Comparison of ENCODE assay signal across 18 cellular contexts in the genomic region with DNA sequence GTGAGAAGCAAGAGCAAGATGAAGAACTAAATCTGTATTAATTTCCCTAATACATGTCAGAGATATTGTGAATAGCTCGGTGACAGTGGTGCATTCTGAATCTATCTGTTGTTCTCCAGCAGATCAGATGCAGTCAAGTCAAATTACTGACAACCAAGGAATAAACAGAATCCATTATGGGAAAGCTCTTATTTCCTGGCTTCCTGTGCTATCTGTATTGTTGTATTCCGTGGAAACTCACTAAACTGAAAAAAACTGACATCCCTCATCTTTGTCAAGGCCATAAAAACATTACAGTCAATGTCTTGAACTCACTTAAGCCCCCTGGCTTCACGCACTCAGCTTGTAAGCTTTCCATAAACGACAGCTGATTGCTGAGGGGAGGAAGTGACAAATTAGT.
"Had no signal": no experiment of that assay in that cellular context is flagged by ENCODE, and none has a peak within 500 bp of the region (broad histone marks: within the 10 kb centered on the region; RNA-seq: fewer than 3 reads in every experiment).

No MANE protein-coding gene starts in this region.

- H3K9me3 Mint-ChIP-seq: mesothelial cell of epicardium had no signal

- DNase-seq: dermis blood vessel endothelial cell; dorsolateral prefrontal cortex; effector CD4-positive, alpha-beta T cell; effector memory CD4-positive, alpha-beta T cell; foreskin keratinocyte; heart left ventricle; hypothalamus; immature natural killer cell; islet precursor cell; kidney; kidney glomerular epithelial cell; left colon; left lung; left ventricle myocardium superior; lower lobe of right lung; mesenchymal stem cell; mucosa of descending colon had no signal

- H3K4me1 Mint-ChIP-seq: mesothelial cell of epicardium had no signal

- H3K36me3 Mint-ChIP-seq: mesothelial cell of epicardium had no signal

- H3K27ac Mint-ChIP-seq: immature natural killer cell, mesothelial cell of epicardium had no signal

- H3K4me3 Mint-ChIP-seq: immature natural killer cell, mesothelial cell of epicardium had no signal
